ENCODE assay signal across 28 cellular contexts in the genomic region with DNA sequence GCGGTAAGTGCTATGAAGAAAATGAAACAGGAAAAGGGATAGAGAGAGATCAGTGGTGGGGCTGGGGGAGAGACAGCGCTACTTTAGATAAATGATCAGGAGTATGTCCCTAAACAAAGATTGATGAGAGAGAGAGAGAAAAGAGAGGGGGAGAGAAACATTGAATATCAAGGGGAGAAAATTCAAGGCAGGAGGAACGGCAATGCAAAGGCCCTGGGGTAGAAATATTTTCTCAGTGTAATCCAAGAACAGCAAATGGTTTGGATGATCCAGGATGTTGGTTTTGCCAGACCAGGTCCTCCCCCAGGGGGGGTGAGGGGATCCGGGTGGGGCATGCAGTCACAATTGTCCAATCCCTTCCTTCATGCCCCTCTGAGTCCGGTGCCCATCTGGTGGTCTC. TPM values are rescaled to one million over a fixed set of nuclear protein-coding genes. Genes with fewer than 3 reads are reported as not detected.
"Had no signal": no experiment of that assay in that cellular context is flagged by ENCODE, and none has a peak within 500 bp of the region (broad histone marks: within the 10 kb centered on the region; RNA-seq: fewer than 3 reads in every experiment).

No MANE protein-coding gene starts in this region.

- H3K36me3 ChIP-seq: esophagus muscularis mucosa, gastroesophageal sphincter, heart right ventricle, left lung, lower lobe of right lung had no signal

- FAIRE-seq: colon, endothelial cell of umbilical vein, frontal cortex, islet of Langerhans, keratinocyte had no signal

- H3K27ac Mint-ChIP-seq: mesothelial cell of epicardium had no signal

- H3K4me3 Mint-ChIP-seq: mesothelial cell of epicardium had no signal

- H3K4me1 ChIP-seq: foreskin keratinocyte, lower lobe of right lung had no signal

- DNase-seq: dermis blood vessel endothelial cell; dorsolateral prefrontal cortex; effector CD4-positive, alpha-beta T cell; effector memory CD4-positive, alpha-beta T cell; foreskin keratinocyte; head of caudate nucleus; heart right ventricle; hippocampal formation; left cardiac atrium; left lung; left ventricle myocardium superior; lower lobe of right lung; mesenchymal stem cell; mucosa of descending colon had no signal

- H3K27ac ChIP-seq: coronary artery, dorsolateral prefrontal cortex, esophagus muscularis mucosa, foreskin keratinocyte, gastroesophageal sphincter, heart right ventricle, left lung, lower lobe of right lung had no signal

- H3K9me3 ChIP-seq: esophagus muscularis mucosa, gastroesophageal sphincter, heart right ventricle, left lung, lower lobe of right lung, mucosa of descending colon had no signal

- H3K9me3 Mint-ChIP-seq: mesothelial cell of epicardium had no signal

- H3K4me3 ChIP-seq: coronary artery, dorsolateral prefrontal cortex, esophagus muscularis mucosa, gastroesophageal sphincter, heart right ventricle, left lung, lower lobe of right lung, mucosa of descending colon had no signal

- H3K36me3 Mint-ChIP-seq: mesothelial cell of epicardium had no signal

RNA-seq across cellular contexts. Expression of gene TMEM132E, which starts 43.5 kb away (rescaled TPM):
- total RNA-seq: dermis blood vessel endothelial cell, endothelial cell of umbilical vein, epithelial cell of proximal tubule, fibroblast of lung, fibroblast of villous mesenchyme, foreskin keratinocyte, left ventricle myocardium superior, lung microvascular endothelial cell, myocyte had no signal
- polyA plus RNA-seq: endothelial cell of umbilical vein, fibroblast of lung, foreskin keratinocyte, keratinocyte had no signal
